14 cellular contexts compared by ENCODE assay signal in genomic region chr9:89750117-89750551, GRCh38.
DNase-seq lines count a peak whose midpoint lies in the region; ATAC-seq and TF ChIP-seq lines count a peak whose summit lies in the region.
"Had no signal": no experiment of that assay in that cellular context is flagged by ENCODE, and none has a peak within 500 bp of the region (broad histone marks: within the 10 kb centered on the region; RNA-seq: fewer than 3 reads in every experiment).

No MANE protein-coding gene starts in this region.

- H4K5ac ChIP-seq in H9 (ENCODE audit: insufficient read length, low read depth, low read length), result no peak overlapping the region

- no TSS peak for BruUV-seq in PC-3 (replicated peaks; lab: Mats Ljungman, UMichigan)

- H3K9me3 Mint-ChIP-seq in H9, result peaks cover 0 to 2% of the 10 kb centered on the region in 2 experiments; a peak in 1 of 5 replicates
- H3K9me3 Mint-ChIP-seq: dendritic cell treated with granulocyte-macrophage colony-stimulating factor and Interleukin-4, amounts not matched to agents 40 ng/mL and 50 ng/mL, for 4 days had no signal

- H3K27me3 ChIP-seq in H9 (ENCODE audit: insufficient read depth, low read length), result no peaks in the 10 kb centered on the region
- no peaks in the 10 kb centered on the region for H3K27me3 ChIP-seq in heart left ventricle
- no peaks in the 10 kb centered on the region for H3K27me3 ChIP-seq in PC-3 (ENCODE audit: low read length)
- H3K27me3 ChIP-seq: Peyer's patch, transverse colon had no signal

- H3K9me3 ChIP-seq in H9 (ENCODE audit: control insufficient read depth, low read depth, low read length) (no peaks in the 10 kb centered on the region), heart left ventricle (peaks cover 0 to 1% (median 0%) of the 10 kb centered on the region in 12 donors), PC-3 (ENCODE audit: low read length) (no peaks in the 10 kb centered on the region)
- H3K9me3 ChIP-seq: Peyer's patch, transverse colon had no signal

- H3K79me2 ChIP-seq in H9 (ENCODE audit: insufficient read depth, low read length) (no peaks in the 10 kb centered on the region), PC-3 (ENCODE audit: low read length) (no peaks in the 10 kb centered on the region)

- H4K91ac ChIP-seq in H9 (ENCODE audit: insufficient read length, low read depth, low read length), result no peak overlapping the region

- no peak overlapping the region for H2BK20ac ChIP-seq in H9 (ENCODE audit: low read depth, low read length, poor library complexity, severe bottlenecking)

- H2BK12ac ChIP-seq in H9 (ENCODE audit: insufficient read length, low read depth, low read length), result no peak overlapping the region

- H4K20me1 ChIP-seq in H9 (ENCODE audit: control insufficient read depth, insufficient read depth, insufficient read length), result no peaks in the 10 kb centered on the region
- no peaks in the 10 kb centered on the region for H4K20me1 ChIP-seq in PC-3 (ENCODE audit: low read length)

- H4K8ac ChIP-seq in H9 (replicated peaks; ENCODE audit: insufficient read length, low read depth, low read length), result no peak overlapping the region

- peaks cover 33 to 35% of the 10 kb centered on the region in 2 experiments for H3K4me1 Mint-ChIP-seq in H9

- no peak overlapping the region for H2AK5ac ChIP-seq in H9 (ENCODE audit: insufficient read length, low read length)

- DNase-seq in H9 (peak; percentile 37), NCI-H82 treated with DMSO at 0.1 percent for 48 hours (lab: John Stamatoyannopoulos, UW; ENCODE audit: unreplicated experiment) (peak; percentile 79), heart left ventricle (peak; percentile 58 to 78 (median 75)), posterior vena cava (ENCODE audit: low spot score) (peak; percentile 70), G401 (ENCODE audit: low spot score) (no peak), germinal center (ENCODE audit: low spot score) (no peak), PC-3 (no peak)
- DNase-seq: activated CD4-positive, CD25-positive, alpha-beta regulatory T cell treated with anti-CD3 and anti-CD28 coated beads, Interleukin-2, amount 50 U/mL, for 72 hours; activated gamma-delta T cell treated with Interleukin-2 at 50 U/mL for 16 hours; Calu3; transverse colon had no signal

- H3K27ac Mint-ChIP-seq in H9, result no peak overlapping the region
- H3K27ac Mint-ChIP-seq: dendritic cell treated with granulocyte-macrophage colony-stimulating factor and Interleukin-4, amounts not matched to agents 40 ng/mL and 50 ng/mL, for 4 days had no signal

- no peak overlapping the region for H2BK120ac ChIP-seq in H9 (ENCODE audit: low read depth, low read length, poor library complexity, severe bottlenecking)

- no peaks in the 10 kb centered on the region for H3K9me2 ChIP-seq in PC-3 (replicated peaks; ENCODE audit: low read length)

- no peak overlapping the region for H3K14ac ChIP-seq in H9 (ENCODE audit: insufficient read depth, low read length)

- no peak overlapping the region for H3K23ac ChIP-seq in H9 (ENCODE audit: insufficient read length, low read depth, low read length)

- no peak for TF ChIP-seq POLR2A in heart left ventricle (IDR thresholded peaks at IDR 0.05)

- H3K4me3 ChIP-seq in heart left ventricle, result no peak overlapping the region
- H3K4me3 ChIP-seq in PC-3 (ENCODE audit: low read length), result no peak overlapping the region
- H3K4me3 ChIP-seq: Peyer's patch, transverse colon had no signal

- ATAC-seq in heart left ventricle, result peak; percentile 5 to 78 (median 68)
- no peak for ATAC-seq in PC-3
- ATAC-seq in GM19324 (IDR thresholded peaks at IDR 0.05; ENCODE audit: low FRiP score, unreplicated experiment), result no peak

- H3K9ac ChIP-seq in H9 (ENCODE audit: extremely low read depth, insufficient read length, low read length), result no peak overlapping the region
- no peak overlapping the region for H3K9ac ChIP-seq in PC-3 (ENCODE audit: low read length)

- no peak overlapping the region for H2BK15ac ChIP-seq in H9 (ENCODE audit: low read depth, low read length)

- H3K4me2 ChIP-seq in H9 (ENCODE audit: insufficient read depth, insufficient read length, low read length), result no peak overlapping the region
- H3K4me2 ChIP-seq in PC-3 (ENCODE audit: low read length), result no peak overlapping the region

- no peak overlapping the region for H3K56ac ChIP-seq in H9 (ENCODE audit: insufficient read length, low read depth, low read length)

- H3K36me3 Mint-ChIP-seq in H9 (ENCODE audit: insufficient read depth in 1 of 3, low read depth in 3 of 3), result no peaks in the 10 kb centered on the region; a peak in 2 of 7 replicates

- WGBS in H9 (ENCODE audit: extremely low coverage, insufficient read length, low lambda C conversion rate), result no CpG with 5 or more reads among the region's 9 CpGs
- 67 to 76% (median 69%) methylated on average over 6 to 9 of the region's 9 CpGs for WGBS in heart left ventricle, 4 donors

- no peak overlapping the region for H3K4ac ChIP-seq in H9 (ENCODE audit: low read depth, low read length)

- no peak overlapping the region for H3T11ph ChIP-seq in H9 (ENCODE audit: low read length)

- no peaks in the 10 kb centered on the region for H3K23me2 ChIP-seq in H9 (ENCODE audit: insufficient read length, low read depth, low read length, poor library complexity, severe bottlenecking)

- POLR2A ChIA-PET in PC-3 (lab: Charles Lee; ENCODE audit: unreplicated experiment), result no interaction called here

- H3K27me3 Mint-ChIP-seq in H9 (ENCODE audit: low read depth), result peaks cover 3% of the 10 kb centered on the region; the same call in 1 of the 2 replicates

- H3K36me3 ChIP-seq in heart left ventricle, result no peaks in the 10 kb centered on the region
- H3K36me3 ChIP-seq in PC-3 (ENCODE audit: low read depth, low read length), result no peaks in the 10 kb centered on the region
- H3K36me3 ChIP-seq: Peyer's patch, transverse colon had no signal

- H2AFZ ChIP-seq in H9 (ENCODE audit: low read length) (no peak overlapping the region), PC-3 (ENCODE audit: low read length) (no peak overlapping the region)

- intact Hi-C loops in heart left ventricle (cut with DNase I), result loop anchor here in 6 of 10 donors (10.0 kb wide), 4 partner anchors 125 to 345 kb away; partner anchors contain the start of gene GADD45G (in 1 of the 6)
- intact Hi-C loops in posterior vena cava (cut with DNase I), result no loop called here
- intact Hi-C loops in PC-3 (cut with micrococcal nuclease), result no loop called here

- in situ Hi-C loops in G401 (cut with HindIII; ENCODE audit: low sequenced_read_pairs), result no loop called here

- H3K27ac ChIP-seq in H9 (ENCODE audit: insufficient read length, low read depth, low read length) (no peak overlapping the region), heart left ventricle (no peak overlapping the region), PC-3 (ENCODE audit: low read length) (no peak overlapping the region)

- no peak overlapping the region for H2BK5ac ChIP-seq in H9 (ENCODE audit: insufficient read length, low read length)

- TF ChIP-seq CTCF in H9 (conservative IDR thresholded peaks at IDR 0.05) (no peak), heart left ventricle (IDR thresholded peaks at IDR 0.05) (no peak), PC-3 (conservative IDR thresholded peaks at IDR 0.05; ENCODE audit: low read depth, low read length) (no peak)

- peak overlapping the region; percentile 13 for H3K18ac ChIP-seq in H9 (ENCODE audit: insufficient read length, low read depth, low read length)

- CTCF ChIA-PET in PC-3 (lab: Charles Lee), result no interaction called here

- no peaks in the 10 kb centered on the region for H3K79me1 ChIP-seq in H9 (ENCODE audit: insufficient read depth, low read depth, low read length, poor library complexity, severe bottlenecking)

- no peak overlapping the region for H3K4me3 Mint-ChIP-seq in H9
- H3K4me3 Mint-ChIP-seq: dendritic cell treated with granulocyte-macrophage colony-stimulating factor and Interleukin-4, amounts not matched to agents 40 ng/mL and 50 ng/mL, for 4 days had no signal

- no peaks in the 10 kb centered on the region for H3F3A ChIP-seq in PC-3 (ENCODE audit: low read length, unreplicated experiment)

- H3K4me1 ChIP-seq in H9 (ENCODE audit: insufficient read depth, low read length), result peaks cover 2% of the 10 kb centered on the region; the same call in 1 of the 2 replicates
- H3K4me1 ChIP-seq in heart left ventricle, result peaks cover 0 to 28% (median 5%) of the 10 kb centered on the region in 12 donors
- H3K4me1 ChIP-seq in PC-3 (ENCODE audit: insufficient read depth, low read length), result no peaks in the 10 kb centered on the region
- H3K4me1 ChIP-seq: Peyer's patch, transverse colon had no signal

Comparison
In these comparisons a context has a peak if more than half of its experiments do, and no peak if none do; other contexts are left out.
1. DNase-seq: peak in H9 (single experiment), NCI-H82 treated with DMSO at 0.1 percent for 48 hours (single experiment), heart left ventricle (5 of 5) and posterior vena cava (single experiment); none in G401 (single experiment), germinal center (single experiment) and PC-3 (single experiment).
2. ATAC-seq: peak in heart left ventricle (4 of 4); none in PC-3 (single experiment) and GM19324 (single experiment).
3. intact Hi-C loops: an anchor here in heart left ventricle (10.0 kb wide); none called in posterior vena cava and PC-3.